13 cellular contexts compared by ENCODE assay signal in the genomic region with DNA sequence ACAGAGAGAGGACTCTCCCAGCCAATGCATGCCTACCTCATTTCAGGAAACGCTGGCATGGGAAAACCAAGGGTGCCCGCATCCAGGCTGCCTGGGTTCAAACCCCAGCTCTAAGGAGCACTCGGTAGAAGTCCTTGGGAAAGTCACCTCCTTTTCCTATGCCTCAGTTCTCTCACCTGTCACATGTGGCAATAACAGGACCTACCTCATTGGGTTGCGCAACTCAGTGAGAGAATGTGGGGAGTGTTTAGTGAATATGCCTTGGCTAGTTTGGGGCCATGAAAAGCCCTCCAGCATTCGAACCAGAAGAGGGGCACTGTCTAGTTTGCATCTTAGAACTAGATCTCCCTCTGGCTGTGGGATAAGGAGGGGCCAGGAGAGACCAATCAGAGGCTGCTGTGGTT. TPM values are rescaled to one million over a fixed set of nuclear protein-coding genes. Genes with fewer than 3 reads are reported as not detected.
DNase-seq lines count a peak whose midpoint lies in the region; ATAC-seq and TF ChIP-seq lines count a peak whose summit lies in the region.
"Had no signal": no experiment of that assay in that cellular context is flagged by ENCODE, and none has a peak within 500 bp of the region (broad histone marks: within the 10 kb centered on the region; RNA-seq: fewer than 3 reads in every experiment).

No MANE protein-coding gene starts in this region.

- intact Hi-C loops in natural killer cell (cut with micrococcal nuclease): loop anchor here (1.0 kb wide), 2 partner anchors 285 to 432 kb away; no protein-coding TSS in a partner anchor
- intact Hi-C loops in gastrocnemius medialis (cut with DNase I; ENCODE audit: low total_unique reads): loop anchor here (5.0 kb wide), 4 partner anchors 76 to 286 kb away; a partner anchor contains a TSS
- intact Hi-C loops in activated CD8-positive, alpha-beta T cell treated with anti-CD3 and anti-CD28 coated beads for 36 hours (cut with micrococcal nuclease): no loop called here

- H3K27me3 ChIP-seq in right atrium auricular region (no peaks in the 10 kb centered on the region), gastrocnemius medialis (no peaks in the 10 kb centered on the region)

- no peaks in the 10 kb centered on the region for H3K36me3 ChIP-seq in right atrium auricular region
- no peaks in the 10 kb centered on the region for H3K36me3 ChIP-seq in gastrocnemius medialis
- H3K36me3 ChIP-seq: WERI-Rb-1 had no signal

- H3K4me1 ChIP-seq in right atrium auricular region (peaks cover 0 to 43% of the 10 kb centered on the region in 2 donors), gastrocnemius medialis (peaks cover 34 to 38% of the 10 kb centered on the region in 2 donors)
- H3K4me1 ChIP-seq: foreskin keratinocyte had no signal

- H3K4me3 ChIP-seq in right atrium auricular region (no peak overlapping the region), gastrocnemius medialis (peak overlapping the region in 1 of 4 donors; percentile 20)

- POLR2A ChIA-PET in activated CD8-positive, alpha-beta T cell treated with anti-CD3 and anti-CD28 coated beads for 36 hours (lab: Charles Lee): interaction anchor here (1.5 kb wide), 1 partner anchor 141 kb away, joined by 4 read pairs; a partner anchor contains a TSS

- H3K9me3 ChIP-seq in right atrium auricular region (no peaks in the 10 kb centered on the region), gastrocnemius medialis (no peaks in the 10 kb centered on the region)

- H3K27ac ChIP-seq in right atrium auricular region (peak overlapping the region; percentile 84 to 92), gastrocnemius medialis (peak overlapping the region; percentile 88 to 95 (median 91))
- H3K27ac ChIP-seq: foreskin keratinocyte, WERI-Rb-1 had no signal

- H3K4me3 Mint-ChIP-seq in natural killer cell treated with Interleukin-12 subunit alpha and Interleukin-12 subunit beta and Interleukin-15 and Interleukin-18, amount 100 ng/mL, for 72 hours: peak overlapping the region; percentile 29
- H3K4me3 Mint-ChIP-seq in natural killer cell: no peak overlapping the region
- no peak overlapping the region for H3K4me3 Mint-ChIP-seq in activated CD8-positive, alpha-beta T cell treated with anti-CD3 and anti-CD28 coated beads for 36 hours

- H3K27ac Mint-ChIP-seq in natural killer cell treated with Interleukin-12 subunit alpha and Interleukin-12 subunit beta and Interleukin-15 and Interleukin-18, amount 100 ng/mL, for 72 hours: no peak overlapping the region
- no peak overlapping the region for H3K27ac Mint-ChIP-seq in natural killer cell
- no peak overlapping the region for H3K27ac Mint-ChIP-seq in activated CD8-positive, alpha-beta T cell treated with anti-CD3 and anti-CD28 coated beads for 36 hours

- no peaks in the 10 kb centered on the region for H3K9me3 Mint-ChIP-seq in natural killer cell treated with Interleukin-12 subunit alpha and Interleukin-12 subunit beta and Interleukin-15 and Interleukin-18, amount 100 ng/mL, for 72 hours
- H3K9me3 Mint-ChIP-seq in natural killer cell: no peaks in the 10 kb centered on the region
- H3K9me3 Mint-ChIP-seq in activated CD8-positive, alpha-beta T cell treated with anti-CD3 and anti-CD28 coated beads for 36 hours: no peaks in the 10 kb centered on the region

- TF ChIP-seq CTCF in natural killer cell (IDR thresholded peaks at IDR 0.05) (no peak), right atrium auricular region (IDR thresholded peaks at IDR 0.05) (no peak), gastrocnemius medialis (IDR thresholded peaks at IDR 0.05 in 4 of 5, conservative IDR thresholded peaks at IDR 0.05 in 1 of 5) (no peak)
- no peak for TF ChIP-seq CTCF in activated CD8-positive, alpha-beta T cell treated with anti-CD3 and anti-CD28 coated beads for 36 hours (IDR thresholded peaks at IDR 0.05)

- in situ Hi-C loops in gastrocnemius medialis (cut with MboI; ENCODE audit: low sequenced_read_pairs in 4 of 4): loop anchor here (5.0 to 25.0 kb wide), 9 partner anchors 132 to 428 kb away; a partner anchor contains a TSS

- no peak for TF ChIP-seq POLR2A in gastrocnemius medialis (IDR thresholded peaks at IDR 0.05)

- peaks cover 19 to 20% of the 10 kb centered on the region in 2 donors for H3K27me3 Mint-ChIP-seq in natural killer cell treated with Interleukin-12 subunit alpha and Interleukin-12 subunit beta and Interleukin-15 and Interleukin-18, amount 100 ng/mL, for 72 hours
- peaks cover 5 to 20% of the 10 kb centered on the region in 2 donors for H3K27me3 Mint-ChIP-seq in natural killer cell (ENCODE audit: low read depth in 2 of 2)
- H3K27me3 Mint-ChIP-seq in activated CD8-positive, alpha-beta T cell treated with anti-CD3 and anti-CD28 coated beads for 36 hours: peaks cover 15% of the 10 kb centered on the region

- no peak for DNase-seq in natural killer cell treated with Interleukin-12 subunit alpha and Interleukin-12 subunit beta and Interleukin-15 and Interleukin-18, amount 100 ng/mL, for 72 hours (ENCODE audit: low spot score)
- DNase-seq in natural killer cell (no peak), right atrium auricular region (ENCODE audit: low spot score) (no peak), gastrocnemius medialis (no peak), epidermal melanocyte (ENCODE audit: insufficient read length, low spot score) (no peak), SK-N-DZ (ENCODE audit: low spot score) (no peak)
- DNase-seq in activated CD8-positive, alpha-beta T cell treated with anti-CD3 and anti-CD28 coated beads for 36 hours: no peak
- DNase-seq: activated gamma-delta T cell; effector memory CD4-positive, alpha-beta T cell; foreskin keratinocyte; NCI-H446 had no signal

- peaks cover 11 to 28% of the 10 kb centered on the region in 2 donors for H3K4me1 Mint-ChIP-seq in natural killer cell treated with Interleukin-12 subunit alpha and Interleukin-12 subunit beta and Interleukin-15 and Interleukin-18, amount 100 ng/mL, for 72 hours (ENCODE audit: low read depth in 2 of 2)
- H3K4me1 Mint-ChIP-seq in natural killer cell: peaks cover 0 to 28% of the 10 kb centered on the region in 2 donors
- H3K4me1 Mint-ChIP-seq in activated CD8-positive, alpha-beta T cell treated with anti-CD3 and anti-CD28 coated beads for 36 hours (ENCODE audit: low read depth): peaks cover 27% of the 10 kb centered on the region

- H3K36me3 Mint-ChIP-seq in natural killer cell treated with Interleukin-12 subunit alpha and Interleukin-12 subunit beta and Interleukin-15 and Interleukin-18, amount 100 ng/mL, for 72 hours: no peaks in the 10 kb centered on the region
- H3K36me3 Mint-ChIP-seq in natural killer cell: no peaks in the 10 kb centered on the region
- H3K36me3 Mint-ChIP-seq in activated CD8-positive, alpha-beta T cell treated with anti-CD3 and anti-CD28 coated beads for 36 hours (ENCODE audit: low read depth): no peaks in the 10 kb centered on the region

- CTCF ChIA-PET in activated CD8-positive, alpha-beta T cell treated with anti-CD3 and anti-CD28 coated beads for 36 hours (lab: Charles Lee): interaction anchor here (1.0 to 22.8 kb wide), 7 partner anchors 10 to 431 kb away, joined by 3 to 780 read pairs (median 5); a partner anchor contains a TSS

- no peak for ATAC-seq in natural killer cell treated with Interleukin-12 subunit alpha and Interleukin-12 subunit beta and Interleukin-15 and Interleukin-18, amount 100 ng/mL, for 72 hours
- ATAC-seq in natural killer cell (no peak), gastrocnemius medialis (peak in 1 of 2 donors; percentile 8), GM21528 (IDR thresholded peaks at IDR 0.05; ENCODE audit: low FRiP score, unreplicated experiment) (no peak)
- ATAC-seq in activated CD8-positive, alpha-beta T cell treated with anti-CD3 and anti-CD28 coated beads for 36 hours: no peak
- ATAC-seq: foreskin keratinocyte had no signal

RNA-seq across cellular contexts. Expression of a gene that starts 9.0 kb away (rescaled TPM):
- not detected for total RNA-seq in natural killer cell treated with Interleukin-12 subunit alpha and Interleukin-12 subunit beta and Interleukin-15 and Interleukin-18, amount 100 ng/mL, for 72 hours
- total RNA-seq in natural killer cell (not detected), right atrium auricular region (1 to 10 TPM; 3.4 to 8.8 TPM), gastrocnemius medialis (1 to 10 TPM; 1.3 to 3.0 (median 1.7) TPM)
- total RNA-seq in activated CD8-positive, alpha-beta T cell treated with anti-CD3 and anti-CD28 coated beads for 36 hours: under 1 TPM; 0.20 to 0.29 TPM
- polyA plus RNA-seq in SK-N-DZ (2014; cell fraction: cytosol; rRNA removed): 0.44 and 0.58 TPM in 2 replicates
- not detected in 2 replicates for polyA plus RNA-seq in SK-N-DZ (2014; cell fraction: nucleus; rRNA removed)
